Comparison of ENCODE assay signal across 18 cellular contexts in the genomic region with DNA sequence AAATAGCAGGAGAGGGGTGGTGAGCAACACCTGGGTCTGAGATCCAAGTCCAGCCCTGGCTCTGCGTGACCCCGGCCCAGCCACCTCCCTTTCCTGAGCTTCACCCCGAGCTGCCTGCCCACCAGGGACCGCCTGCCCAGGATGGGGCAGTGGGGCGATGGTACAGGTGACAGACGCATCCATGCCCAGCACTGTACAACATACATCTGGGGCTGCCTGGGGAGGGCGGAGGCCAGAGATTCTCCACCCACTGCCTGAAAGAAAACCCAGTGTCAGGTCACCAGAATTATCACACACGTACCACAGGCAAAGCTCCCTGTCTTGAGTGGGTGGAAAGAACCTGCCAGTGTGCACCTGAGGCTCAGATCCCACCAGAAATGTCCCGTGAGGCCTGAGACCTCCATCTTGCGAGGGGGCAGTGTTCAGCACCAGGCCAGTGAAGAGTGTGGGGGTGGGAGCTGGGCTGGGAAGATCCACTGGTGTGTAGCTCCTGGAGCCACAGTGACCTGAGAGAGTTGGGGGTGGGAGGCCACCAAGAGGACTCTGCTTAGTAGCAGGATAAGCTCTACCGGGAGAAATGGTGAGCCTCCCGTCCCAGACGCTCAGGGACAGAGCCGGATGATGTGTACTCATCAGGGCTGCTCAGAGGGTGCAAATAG.
DNase-seq lines count a peak whose midpoint lies in the region; ATAC-seq and TF ChIP-seq lines count a peak whose summit lies in the region.
"Had no signal": no experiment of that assay in that cellular context is flagged by ENCODE, and none has a peak within 500 bp of the region (broad histone marks: within the 10 kb centered on the region; RNA-seq: fewer than 3 reads in every experiment).

No MANE protein-coding gene starts in this region.

- H3K4me1 ChIP-seq in left ventricle myocardium inferior: no peaks in the 10 kb centered on the region
- H3K4me1 ChIP-seq: Peyer's patch had no signal

- TF ChIP-seq CTCF in left ventricle myocardium inferior (IDR thresholded peaks at IDR 0.05; ENCODE audit: borderline replicate concordance) (no peak), osteocyte (IDR thresholded peaks at IDR 0.05) (no peak)

- no peak overlapping the region for H3K27ac ChIP-seq in left ventricle myocardium inferior (replicated peaks)
- H3K27ac ChIP-seq: Peyer's patch, SJSA1 had no signal

- no peaks in the 10 kb centered on the region for H3K36me3 ChIP-seq in left ventricle myocardium inferior
- H3K36me3 ChIP-seq: Peyer's patch, SJSA1 had no signal

- peaks cover 96% of the 10 kb centered on the region for H3K27me3 ChIP-seq in left ventricle myocardium inferior (ENCODE audit: low read depth)
- H3K27me3 ChIP-seq: Peyer's patch, SJSA1 had no signal

- no peak overlapping the region for H3K4me3 Mint-ChIP-seq in osteocyte (ENCODE audit: unreplicated experiment)
- H3K4me3 Mint-ChIP-seq: B cell, CD14-positive monocyte had no signal

- peak overlapping the region; percentile 94 for H3K27ac Mint-ChIP-seq in osteocyte (ENCODE audit: unreplicated experiment)
- H3K27ac Mint-ChIP-seq: B cell, CD14-positive monocyte had no signal

- H3K9me3 Mint-ChIP-seq in osteocyte (ENCODE audit: unreplicated experiment): no peaks in the 10 kb centered on the region
- H3K9me3 Mint-ChIP-seq: CD14-positive monocyte had no signal

- intact Hi-C loops in Right ventricle myocardium superior (cut with DNase I): no loop called here
- intact Hi-C loops in left ventricle myocardium inferior (cut with micrococcal nuclease): no loop called here
- intact Hi-C loops in left ventricle myocardium superior (cut with micrococcal nuclease): no loop called here

- peaks cover 15% of the 10 kb centered on the region for H3K36me3 Mint-ChIP-seq in osteocyte (ENCODE audit: unreplicated experiment)
- H3K36me3 Mint-ChIP-seq: CD14-positive monocyte had no signal

- DNase-seq in Right ventricle myocardium superior (peak; percentile 15), left ventricle myocardium inferior (no peak), left ventricle myocardium superior (peak; percentile 6), osteocyte (ENCODE audit: extremely low spot score, unreplicated experiment) (no peak), NCI-H1048 (lab: John Stamatoyannopoulos, UW) (no peak), dedifferentiated amniotic fluid mesenchymal stem cell (ENCODE audit: extremely low spot score) (no peak)
- DNase-seq: Karpas-422, NCI-H1417, NCI-H1694 treated with DMSO at 0.1 percent for 48 hours, NCI-H2081 treated with DMSO at 0.1 percent for 48 hours, NCI-H2171 treated with DMSO at 0.1 percent for 48 hours, NCI-H524 treated with DMSO at 0.1 percent for 48 hours, NCI-H82, Peyer's patch had no signal

- H3K27me3 Mint-ChIP-seq in osteocyte (ENCODE audit: unreplicated experiment): no peaks in the 10 kb centered on the region

- H3K4me1 Mint-ChIP-seq in osteocyte (ENCODE audit: unreplicated experiment): peaks cover 68% of the 10 kb centered on the region
- H3K4me1 Mint-ChIP-seq: B cell, CD14-positive monocyte had no signal

- ATAC-seq in Right ventricle myocardium superior (ENCODE audit: poor library complexity) (no peak), left ventricle myocardium superior (no peak)
- no peak for ATAC-seq in activated CD4-positive, CD25-positive, alpha-beta regulatory T cell treated with anti-CD3 and anti-CD28 coated beads, Interleukin-2, amount 50 U/mL, for 24 hours

- no peak overlapping the region for H3K4me3 ChIP-seq in left ventricle myocardium inferior
- H3K4me3 ChIP-seq: Peyer's patch, SJSA1 had no signal

- H3K9me3 ChIP-seq in left ventricle myocardium inferior (replicated peaks): no peaks in the 10 kb centered on the region
- H3K9me3 ChIP-seq: Peyer's patch, SJSA1 had no signal

Comparison
In these comparisons a context has a peak if more than half of its experiments do, and no peak if none do; other contexts are left out.
1. DNase-seq: peak in Right ventricle myocardium superior (single experiment) and left ventricle myocardium superior (single experiment); none in left ventricle myocardium inferior (single experiment), osteocyte (single experiment), NCI-H1048 (single experiment) and dedifferentiated amniotic fluid mesenchymal stem cell (single experiment).